7 cellular contexts compared by ENCODE assay signal in genomic region chr16:27549607-27549856, GRCh38. TPM values are rescaled to one million over a fixed set of nuclear protein-coding genes. Genes with fewer than 3 reads are reported as not detected.
DNase-seq lines count a peak whose midpoint lies in the region; ATAC-seq, FAIRE-seq and TF ChIP-seq lines count a peak whose summit lies in the region.

No MANE protein-coding gene starts in this region.

- TF ChIP-seq EP300 in HepG2 (IDR thresholded peaks at IDR 0.05; ENCODE audit: low read depth in 2 of 2, low read length in 2 of 2) (no peak), HepG2 (CRISPR knock-in tag; IDR thresholded peaks at IDR 0.05; ENCODE audit: borderline replicate concordance) (no peak)

- peak overlapping the region; percentile 94 for H3K4me2 ChIP-seq in astrocyte (ENCODE audit: low read length)
- peak overlapping the region; percentile 84 for H3K4me2 ChIP-seq in HepG2 (ENCODE audit: low read depth, low read length)

- peak; percentile 35; the same call in 1 of the 2 replicates for TF ChIP-seq RAD21 in HepG2 (CRISPR knock-in tag; IDR thresholded peaks at IDR 0.05)

- H3K4me1 ChIP-seq in astrocyte (ENCODE audit: insufficient read depth, low read length) = peaks cover 30% of the 10 kb centered on the region
- H3K4me1 ChIP-seq in HepG2 (ENCODE audit: insufficient read depth, low read length) = peaks cover 34% of the 10 kb centered on the region

- H3K4me1 Mint-ChIP-seq in astrocyte (ENCODE audit: low read depth, unreplicated experiment) (peaks cover 28% of the 10 kb centered on the region), type B pancreatic cell (ENCODE audit: unreplicated experiment) (peaks cover 26% of the 10 kb centered on the region)

- H3K27me3 ChIP-seq in astrocyte (ENCODE audit: insufficient read depth, low read length) = no peaks in the 10 kb centered on the region
- H3K27me3 ChIP-seq in HepG2 (ENCODE audit: control insufficient read depth in 1 of 2, insufficient read depth in 2 of 2, low read length in 2 of 2) = no peaks in the 10 kb centered on the region; a peak in 1 of 5 replicates

- H3K9me3 ChIP-seq in astrocyte (ENCODE audit: insufficient read depth, low read depth, low read length) (no peaks in the 10 kb centered on the region), HepG2 (ENCODE audit: low read length) (no peaks in the 10 kb centered on the region)

- peak; percentile 31 for ATAC-seq in GM19397 (IDR thresholded peaks at IDR 0.05; ENCODE audit: unreplicated experiment)
- ATAC-seq in HG03159 (IDR thresholded peaks at IDR 0.05; ENCODE audit: unreplicated experiment) = peak; percentile 30
- peak; percentile 77 for ATAC-seq in HepG2

- POLR2A ChIA-PET in HepG2 (lab: Yijun Ruan, JAX) = interaction anchor here (0.7 to 1.9 kb wide), 16 partner anchors 8 to 346 kb away, joined by 3 to 36 read pairs (median 5); partner anchors contain the start of gene KDM8

- intact Hi-C loops in HepG2 (cut with micrococcal nuclease; ENCODE audit: unreplicated experiment) = no loop called here

- H3K27ac Mint-ChIP-seq in astrocyte (ENCODE audit: unreplicated experiment) (peak overlapping the region; percentile 97), type B pancreatic cell (peak overlapping the region; percentile 100)

- H3K27ac ChIP-seq in astrocyte (ENCODE audit: low read depth, low read length) (peak overlapping the region; percentile 35), HepG2 (ENCODE audit: extremely low read length, insufficient read depth, low read length) (peak overlapping the region; percentile 41)

- H3K27me3 Mint-ChIP-seq in astrocyte (ENCODE audit: low read depth, unreplicated experiment) (no peaks in the 10 kb centered on the region), type B pancreatic cell (no peaks in the 10 kb centered on the region)

- H3K9ac ChIP-seq in astrocyte (ENCODE audit: low read length) = peak overlapping the region; percentile 98
- peak overlapping the region; percentile 87 for H3K9ac ChIP-seq in HepG2 (ENCODE audit: insufficient read depth, low read depth, low read length)

- no peak for TF ChIP-seq POLR2A in HepG2 (IDR thresholded peaks at IDR 0.05; ENCODE audit: insufficient read depth in 1 of 2, low read depth in 2 of 2, low read length in 2 of 2)

- WGBS in HepG2 (ENCODE audit: low lambda C conversion rate) = 0% methylated on average over 3 of the region's 24 CpGs

- peaks cover 9% of the 10 kb centered on the region for H3K36me3 ChIP-seq in astrocyte (ENCODE audit: insufficient read depth, low read length)
- peaks cover 9 to 15% of the 10 kb centered on the region in 2 experiments for H3K36me3 ChIP-seq in HepG2 (replicated peaks in 1 of 2; ENCODE audit: control insufficient read depth in 1 of 2, insufficient read depth in 2 of 2, low read length in 2 of 2)

- H3K36me3 Mint-ChIP-seq in astrocyte (ENCODE audit: low read depth, unreplicated experiment) (peaks cover 5% of the 10 kb centered on the region), type B pancreatic cell (peaks cover 12% of the 10 kb centered on the region)

- H3K9me3 Mint-ChIP-seq in astrocyte (ENCODE audit: unreplicated experiment) (no peaks in the 10 kb centered on the region), type B pancreatic cell (no peaks in the 10 kb centered on the region)

- TF ChIP-seq CTCF in astrocyte (IDR thresholded peaks at IDR 0.05; ENCODE audit: insufficient read depth, low read depth, low read length) = no peak
- no peak for TF ChIP-seq CTCF in HepG2 (CRISPR knock-in tag; IDR thresholded peaks at IDR 0.05)
- no peak for TF ChIP-seq CTCF in type B pancreatic cell (conservative IDR thresholded peaks at IDR 0.05)

- H3K4me3 Mint-ChIP-seq in astrocyte (ENCODE audit: unreplicated experiment) (peak overlapping the region; percentile 99), type B pancreatic cell (peak overlapping the region; percentile 99)

- no peak for FAIRE-seq in astrocyte (lab: Jason Lieb, UNC)
- no peak for FAIRE-seq in HepG2 (lab: Jason Lieb, UNC)

- peak overlapping the region; percentile 98 for H3K4me3 ChIP-seq in astrocyte (ENCODE audit: insufficient read depth, low read depth, low read length)
- H3K4me3 ChIP-seq in HepG2 (replicated peaks in 1 of 3; ENCODE audit: insufficient read depth in 1 of 3, low read depth in 2 of 3, low read length in 3 of 3) = peak overlapping the region; percentile 85 to 98 (median 94); a peak in 5 of 6 replicates

- in situ Hi-C loops in HepG2 (cut with HindIII; ENCODE audit: extremely low pct_ligation_motif_present, low pct_unique_long_range_greater_than_20kb) = no loop called here

- CTCF ChIA-PET in HepG2 (lab: Yijun Ruan, JAX; ENCODE audit: low intra/inter-chr PET ratio, low total read pairs) = no interaction called here

- peaks cover 58% of the 10 kb centered on the region for H4K20me1 ChIP-seq in astrocyte (ENCODE audit: insufficient read depth, low read length)
- H4K20me1 ChIP-seq in HepG2 (ENCODE audit: insufficient read depth, low read length) = peaks cover 13% of the 10 kb centered on the region

- H2AFZ ChIP-seq in astrocyte (ENCODE audit: low read depth, low read length) = peak overlapping the region; percentile 90
- no peak overlapping the region for H2AFZ ChIP-seq in HepG2 (ENCODE audit: low read length)

- H3K79me2 ChIP-seq in astrocyte (ENCODE audit: insufficient read depth, low read length) = peaks cover 76% of the 10 kb centered on the region
- H3K79me2 ChIP-seq in HepG2 (ENCODE audit: insufficient read depth, low read length) = peaks cover 36% of the 10 kb centered on the region

- DNase-seq in astrocyte (ENCODE audit: low read depth) (no peak), HepG2 (ENCODE audit: low spot score) (no peak), type B pancreatic cell (ENCODE audit: extremely low spot score, unreplicated experiment) (no peak), COR-L47 (lab: John Stamatoyannopoulos, UW) (no peak)
- DNase-seq in stimulated activated CD4-positive, alpha-beta T cell treated with anti-CD3 and anti-CD28 coated beads, Interleukin-1b, Interleukin-23, amount 100 ng/mL, for 48 hours = no peak

- no TSS peak for BruUV-seq in HepG2 (replicated peaks; lab: Mats Ljungman, UMichigan)

TF ChIP-seq in HepG2, 621 proteins besides CTCF, POLR2A, EP300 and RAD21 (continues in another document):
- TF ChIP-seq SNRNP70 (IDR thresholded peaks at IDR 0.05; ENCODE audit: low read depth, low read length) = no peak
- no peak for TF ChIP-seq SMARCC2 (IDR thresholded peaks at IDR 0.05)

RNA-seq across cellular contexts. Expression of gene GTF3C1, which starts 0.2 kb away (rescaled TPM):
- total RNA-seq in astrocyte = 103 TPM in 2 replicates
- total RNA-seq in HepG2 (2016; rRNA removed; fragmentation: Illumina TruSeq; extraction: Trizol) = 44.9 and 72.7 TPM in 2 replicates
- 15.7 and 16.0 TPM in 2 replicates for total RNA-seq in HepG2 (2016; cell fraction: cytosol; rRNA removed; fragmentation: Illumina TruSeq; extraction: Trizol; ENCODE audit: low read depth)
- 34.4 and 74.8 TPM in 2 replicates for total RNA-seq in HepG2 (2016; cell fraction: insoluble cytoplasmic fraction; rRNA removed; fragmentation: Illumina TruSeq; extraction: Trizol)
- 23.3 and 26.6 TPM in 2 replicates for total RNA-seq in HepG2 (2016; cell fraction: membrane; rRNA removed; fragmentation: Illumina TruSeq; extraction: Trizol)
- 94.4 and 99.1 TPM in 2 replicates for total RNA-seq in HepG2 (2016; cell fraction: nucleus; rRNA removed; fragmentation: Illumina TruSeq; extraction: Trizol)
- polyA plus RNA-seq in HepG2 (2011; rRNA removed) = 29.2 and 36.7 TPM in 2 replicates
- 23.4 and 32.3 TPM in 2 replicates for polyA plus RNA-seq in HepG2 (2011; cell fraction: cytosol; rRNA removed)
- polyA plus RNA-seq in HepG2 (2011; cell fraction: nucleus; rRNA removed) = 116 and 121 TPM in 2 replicates
- 36.5 and 37.3 TPM in 2 replicates for polyA plus RNA-seq in HepG2 (2012)
- polyA plus RNA-seq in HepG2 (2016; cell fraction: cytosol; fragmentation: Illumina TruSeq; extraction: Trizol; ENCODE audit: low read depth) = 7.7 TPM in 2 replicates
- polyA plus RNA-seq in HepG2 (2016; cell fraction: insoluble cytoplasmic fraction; fragmentation: Illumina TruSeq; extraction: Trizol; ENCODE audit: low read depth) = 36.4 and 43.1 TPM in 2 replicates
- polyA plus RNA-seq in HepG2 (2016; cell fraction: membrane; fragmentation: Illumina TruSeq; extraction: Trizol; ENCODE audit: low read depth) = 12.2 and 12.6 TPM in 2 replicates
- 147 and 157 TPM in 2 replicates for polyA plus RNA-seq in HepG2 (2016; cell fraction: nucleus; fragmentation: Illumina TruSeq; extraction: Trizol; ENCODE audit: insufficient read depth, low read depth)
- 64.4 and 114 TPM in 2 replicates for polyA minus RNA-seq in HepG2 (2011; rRNA and poly(A)+ RNA removed; ENCODE audit: low replicate concordance)
- polyA minus RNA-seq in HepG2 (2011; cell fraction: cytosol; rRNA and poly(A)+ RNA removed) = 73.8 and 74.4 TPM in 2 replicates
- 75.6 and 96.5 TPM in 2 replicates for polyA minus RNA-seq in HepG2 (2011; cell fraction: nucleus; rRNA and poly(A)+ RNA removed)
- total RNA-seq in type B pancreatic cell (ENCODE audit: low replicate concordance) = 94.5 and 172 TPM in 2 replicates

RNA-seq across cellular contexts. Expression of gene KATNIP, which starts 0.4 kb away (rescaled TPM):
- total RNA-seq in astrocyte (18.1 and 21.1 TPM in 2 replicates), HepG2 (2016; rRNA removed; fragmentation: Illumina TruSeq; extraction: Trizol) (11.8 and 12.0 TPM in 2 replicates), type B pancreatic cell (ENCODE audit: low replicate concordance) (35.8 and 54.8 TPM in 2 replicates)
- 1.4 and 2.9 TPM in 2 replicates for total RNA-seq in HepG2 (2016; cell fraction: cytosol; rRNA removed; fragmentation: Illumina TruSeq; extraction: Trizol; ENCODE audit: low read depth)
- total RNA-seq in HepG2 (2016; cell fraction: insoluble cytoplasmic fraction; rRNA removed; fragmentation: Illumina TruSeq; extraction: Trizol) = 11.9 and 13.3 TPM in 2 replicates
- total RNA-seq in HepG2 (2016; cell fraction: membrane; rRNA removed; fragmentation: Illumina TruSeq; extraction: Trizol) = 3.3 and 4.4 TPM in 2 replicates
- total RNA-seq in HepG2 (2016; cell fraction: nucleus; rRNA removed; fragmentation: Illumina TruSeq; extraction: Trizol) = 19.2 and 23.9 TPM in 2 replicates
- 9.7 and 13.1 TPM in 2 replicates for polyA plus RNA-seq in HepG2 (2011; rRNA removed)
- 4.9 and 5.9 TPM in 2 replicates for polyA plus RNA-seq in HepG2 (2011; cell fraction: cytosol; rRNA removed)
- polyA plus RNA-seq in HepG2 (2011; cell fraction: nucleus; rRNA removed) = 69.4 and 79.1 TPM in 2 replicates
- polyA plus RNA-seq in HepG2 (2012) = 7.3 and 9.1 TPM in 2 replicates
- 0.67 and 0.72 TPM in 2 replicates for polyA plus RNA-seq in HepG2 (2016; cell fraction: cytosol; fragmentation: Illumina TruSeq; extraction: Trizol; ENCODE audit: low read depth)
- polyA plus RNA-seq in HepG2 (2016; cell fraction: insoluble cytoplasmic fraction; fragmentation: Illumina TruSeq; extraction: Trizol; ENCODE audit: low read depth) = 5.8 and 8.3 TPM in 2 replicates
- 0.84 and 1.0 TPM in 2 replicates for polyA plus RNA-seq in HepG2 (2016; cell fraction: membrane; fragmentation: Illumina TruSeq; extraction: Trizol; ENCODE audit: low read depth)
- 26.4 and 32.6 TPM in 2 replicates for polyA plus RNA-seq in HepG2 (2016; cell fraction: nucleus; fragmentation: Illumina TruSeq; extraction: Trizol; ENCODE audit: insufficient read depth, low read depth)
- polyA minus RNA-seq in HepG2 (2011; rRNA and poly(A)+ RNA removed; ENCODE audit: low replicate concordance) = 14.8 and 27.4 TPM in 2 replicates
- 5.6 and 7.6 TPM in 2 replicates for polyA minus RNA-seq in HepG2 (2011; cell fraction: cytosol; rRNA and poly(A)+ RNA removed)
- polyA minus RNA-seq in HepG2 (2011; cell fraction: nucleus; rRNA and poly(A)+ RNA removed) = 46.9 and 47.9 TPM in 2 replicates
